Comparison of ENCODE assay signal across 2 cellular contexts in the genomic region with DNA sequence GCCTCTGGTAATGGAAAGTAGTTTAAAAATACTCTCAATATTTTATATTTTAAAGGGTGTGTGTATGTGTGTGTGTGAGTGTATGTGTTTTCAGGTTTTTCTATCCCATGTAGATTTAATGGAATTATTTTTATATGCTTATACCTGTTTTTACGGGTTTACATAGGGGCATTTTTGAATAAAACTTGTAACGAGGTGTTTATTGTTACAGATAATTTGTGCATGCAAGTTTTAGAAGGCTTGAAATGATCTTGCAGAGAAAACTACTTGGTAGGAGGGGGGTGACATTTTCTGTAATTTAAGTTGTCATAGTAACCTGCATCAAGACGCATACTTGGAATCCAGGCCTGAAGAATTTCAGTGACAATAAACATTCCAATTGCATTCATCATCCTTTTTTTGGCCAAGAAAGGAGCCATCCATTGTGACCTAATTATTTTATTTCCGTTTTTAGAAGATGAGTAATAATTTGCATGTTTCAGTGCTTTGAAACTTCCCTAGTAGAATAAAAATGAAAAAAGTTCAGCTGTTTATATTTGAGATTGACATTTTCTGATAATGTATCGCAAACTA.
A peak's percentile ranks its signal among the peaks of the same experiment; 100 is the strongest.
TF ChIP-seq lines count a peak whose summit lies in the region.

No MANE protein-coding gene starts in this region.

TF ChIP-seq in liver, 16 proteins besides CTCF, POLR2A, EP300 and RAD21:
- TF ChIP-seq JUND (IDR thresholded peaks at IDR 0.05) (peak; percentile 40 to 53), HNF4A (conservative IDR thresholded peaks at IDR 0.05) (no peak), FOXA2 (IDR thresholded peaks at IDR 0.05) (no peak)
- TF ChIP-seq, protein P1, sequence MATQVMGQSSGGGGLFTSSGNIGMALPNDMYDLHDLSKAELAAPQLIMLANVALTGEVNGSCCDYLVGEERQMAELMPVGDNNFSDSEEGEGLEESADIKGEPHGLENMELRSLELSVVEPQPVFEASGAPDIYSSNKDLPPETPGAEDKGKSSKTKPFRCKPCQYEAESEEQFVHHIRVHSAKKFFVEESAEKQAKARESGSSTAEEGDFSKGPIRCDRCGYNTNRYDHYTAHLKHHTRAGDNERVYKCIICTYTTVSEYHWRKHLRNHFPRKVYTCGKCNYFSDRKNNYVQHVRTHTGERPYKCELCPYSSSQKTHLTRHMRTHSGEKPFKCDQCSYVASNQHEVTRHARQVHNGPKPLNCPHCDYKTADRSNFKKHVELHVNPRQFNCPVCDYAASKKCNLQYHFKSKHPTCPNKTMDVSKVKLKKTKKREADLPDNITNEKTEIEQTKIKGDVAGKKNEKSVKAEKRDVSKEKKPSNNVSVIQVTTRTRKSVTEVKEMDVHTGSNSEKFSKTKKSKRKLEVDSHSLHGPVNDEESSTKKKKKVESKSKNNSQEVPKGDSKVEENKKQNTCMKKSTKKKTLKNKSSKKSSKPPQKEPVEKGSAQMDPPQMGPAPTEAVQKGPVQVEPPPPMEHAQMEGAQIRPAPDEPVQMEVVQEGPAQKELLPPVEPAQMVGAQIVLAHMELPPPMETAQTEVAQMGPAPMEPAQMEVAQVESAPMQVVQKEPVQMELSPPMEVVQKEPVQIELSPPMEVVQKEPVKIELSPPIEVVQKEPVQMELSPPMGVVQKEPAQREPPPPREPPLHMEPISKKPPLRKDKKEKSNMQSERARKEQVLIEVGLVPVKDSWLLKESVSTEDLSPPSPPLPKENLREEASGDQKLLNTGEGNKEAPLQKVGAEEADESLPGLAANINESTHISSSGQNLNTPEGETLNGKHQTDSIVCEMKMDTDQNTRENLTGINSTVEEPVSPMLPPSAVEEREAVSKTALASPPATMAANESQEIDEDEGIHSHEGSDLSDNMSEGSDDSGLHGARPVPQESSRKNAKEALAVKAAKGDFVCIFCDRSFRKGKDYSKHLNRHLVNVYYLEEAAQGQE (IDR thresholded peaks at IDR 0.05): no peak

TF ChIP-seq in HepG2, 621 proteins besides CTCF, POLR2A, EP300 and RAD21:
- no peak for TF ChIP-seq ATF1 (CRISPR knock-in tag; IDR thresholded peaks at IDR 0.05)
- no peak for TF ChIP-seq DMAP1 (CRISPR knock-in tag; IDR thresholded peaks at IDR 0.05)
- TF ChIP-seq, protein P2, sequence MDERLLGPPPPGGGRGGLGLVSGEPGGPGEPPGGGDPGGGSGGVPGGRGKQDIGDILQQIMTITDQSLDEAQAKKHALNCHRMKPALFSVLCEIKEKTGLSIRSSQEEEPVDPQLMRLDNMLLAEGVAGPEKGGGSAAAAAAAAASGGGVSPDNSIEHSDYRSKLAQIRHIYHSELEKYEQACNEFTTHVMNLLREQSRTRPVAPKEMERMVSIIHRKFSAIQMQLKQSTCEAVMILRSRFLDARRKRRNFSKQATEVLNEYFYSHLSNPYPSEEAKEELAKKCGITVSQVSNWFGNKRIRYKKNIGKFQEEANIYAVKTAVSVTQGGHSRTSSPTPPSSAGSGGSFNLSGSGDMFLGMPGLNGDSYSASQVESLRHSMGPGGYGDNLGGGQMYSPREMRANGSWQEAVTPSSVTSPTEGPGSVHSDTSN (CRISPR knock-in tag; IDR thresholded peaks at IDR 0.05): no peak
- no peak for TF ChIP-seq ZNF382 (CRISPR knock-in tag; IDR thresholded peaks at IDR 0.05; ENCODE audit: borderline replicate concordance)
- no peak for TF ChIP-seq ZNF264 (CRISPR knock-in tag; IDR thresholded peaks at IDR 0.05)
- TF ChIP-seq, protein P3, sequence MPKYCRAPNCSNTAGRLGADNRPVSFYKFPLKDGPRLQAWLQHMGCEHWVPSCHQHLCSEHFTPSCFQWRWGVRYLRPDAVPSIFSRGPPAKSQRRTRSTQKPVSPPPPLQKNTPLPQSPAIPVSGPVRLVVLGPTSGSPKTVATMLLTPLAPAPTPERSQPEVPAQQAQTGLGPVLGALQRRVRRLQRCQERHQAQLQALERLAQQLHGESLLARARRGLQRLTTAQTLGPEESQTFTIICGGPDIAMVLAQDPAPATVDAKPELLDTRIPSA (CRISPR knock-in tag; IDR thresholded peaks at IDR 0.05; ENCODE audit: borderline replicate concordance): no peak
- TF ChIP-seq CHD4 (IDR thresholded peaks at IDR 0.05; ENCODE audit: borderline replicate concordance, low read length): no peak
- TF ChIP-seq PCBP1 (IDR thresholded peaks at IDR 0.05; ENCODE audit: borderline replicate concordance, low read depth, low read length): no peak
- no peak for TF ChIP-seq ZNF644 (CRISPR knock-in tag; IDR thresholded peaks at IDR 0.05; ENCODE audit: low read depth)
- no peak for TF ChIP-seq MEF2D (CRISPR knock-in tag; IDR thresholded peaks at IDR 0.05)
- no peak for TF ChIP-seq SIX4 (CRISPR knock-in tag; IDR thresholded peaks at IDR 0.05)
- TF ChIP-seq, protein P4, sequence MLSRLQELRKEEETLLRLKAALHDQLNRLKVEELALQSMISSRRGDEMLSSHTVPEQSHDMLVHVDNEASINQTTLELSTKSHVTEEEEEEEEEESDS (CRISPR knock-in tag; IDR thresholded peaks at IDR 0.05; ENCODE audit: borderline replicate concordance): no peak
- TF ChIP-seq, protein P5, sequence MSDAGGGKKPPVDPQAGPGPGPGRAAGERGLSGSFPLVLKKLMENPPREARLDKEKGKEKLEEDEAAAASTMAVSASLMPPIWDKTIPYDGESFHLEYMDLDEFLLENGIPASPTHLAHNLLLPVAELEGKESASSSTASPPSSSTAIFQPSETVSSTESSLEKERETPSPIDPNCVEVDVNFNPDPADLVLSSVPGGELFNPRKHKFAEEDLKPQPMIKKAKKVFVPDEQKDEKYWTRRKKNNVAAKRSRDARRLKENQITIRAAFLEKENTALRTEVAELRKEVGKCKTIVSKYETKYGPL (CRISPR knock-in tag; IDR thresholded peaks at IDR 0.05): no peak
- TF ChIP-seq, protein P6, sequence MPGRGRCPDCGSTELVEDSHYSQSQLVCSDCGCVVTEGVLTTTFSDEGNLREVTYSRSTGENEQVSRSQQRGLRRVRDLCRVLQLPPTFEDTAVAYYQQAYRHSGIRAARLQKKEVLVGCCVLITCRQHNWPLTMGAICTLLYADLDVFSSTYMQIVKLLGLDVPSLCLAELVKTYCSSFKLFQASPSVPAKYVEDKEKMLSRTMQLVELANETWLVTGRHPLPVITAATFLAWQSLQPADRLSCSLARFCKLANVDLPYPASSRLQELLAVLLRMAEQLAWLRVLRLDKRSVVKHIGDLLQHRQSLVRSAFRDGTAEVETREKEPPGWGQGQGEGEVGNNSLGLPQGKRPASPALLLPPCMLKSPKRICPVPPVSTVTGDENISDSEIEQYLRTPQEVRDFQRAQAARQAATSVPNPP (CRISPR knock-in tag; IDR thresholded peaks at IDR 0.05): no peak
- no peak for TF ChIP-seq ZNF816 (CRISPR knock-in tag; IDR thresholded peaks at IDR 0.05; ENCODE audit: borderline replicate concordance)
- TF ChIP-seq, protein P7, sequence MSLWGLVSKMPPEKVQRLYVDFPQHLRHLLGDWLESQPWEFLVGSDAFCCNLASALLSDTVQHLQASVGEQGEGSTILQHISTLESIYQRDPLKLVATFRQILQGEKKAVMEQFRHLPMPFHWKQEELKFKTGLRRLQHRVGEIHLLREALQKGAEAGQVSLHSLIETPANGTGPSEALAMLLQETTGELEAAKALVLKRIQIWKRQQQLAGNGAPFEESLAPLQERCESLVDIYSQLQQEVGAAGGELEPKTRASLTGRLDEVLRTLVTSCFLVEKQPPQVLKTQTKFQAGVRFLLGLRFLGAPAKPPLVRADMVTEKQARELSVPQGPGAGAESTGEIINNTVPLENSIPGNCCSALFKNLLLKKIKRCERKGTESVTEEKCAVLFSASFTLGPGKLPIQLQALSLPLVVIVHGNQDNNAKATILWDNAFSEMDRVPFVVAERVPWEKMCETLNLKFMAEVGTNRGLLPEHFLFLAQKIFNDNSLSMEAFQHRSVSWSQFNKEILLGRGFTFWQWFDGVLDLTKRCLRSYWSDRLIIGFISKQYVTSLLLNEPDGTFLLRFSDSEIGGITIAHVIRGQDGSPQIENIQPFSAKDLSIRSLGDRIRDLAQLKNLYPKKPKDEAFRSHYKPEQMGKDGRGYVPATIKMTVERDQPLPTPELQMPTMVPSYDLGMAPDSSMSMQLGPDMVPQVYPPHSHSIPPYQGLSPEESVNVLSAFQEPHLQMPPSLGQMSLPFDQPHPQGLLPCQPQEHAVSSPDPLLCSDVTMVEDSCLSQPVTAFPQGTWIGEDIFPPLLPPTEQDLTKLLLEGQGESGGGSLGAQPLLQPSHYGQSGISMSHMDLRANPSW (CRISPR knock-in tag; IDR thresholded peaks at IDR 0.05; ENCODE audit: borderline replicate concordance): no peak
- no peak for TF ChIP-seq ZNF674 (CRISPR knock-in tag; IDR thresholded peaks at IDR 0.05; ENCODE audit: low read depth)
- no peak for TF ChIP-seq ZNF790 (CRISPR knock-in tag; IDR thresholded peaks at IDR 0.05; ENCODE audit: borderline replicate concordance)
- TF ChIP-seq KDM6A (CRISPR knock-in tag; IDR thresholded peaks at IDR 0.05; ENCODE audit: low read depth): no peak
